ENCODE assay signal across 2 cellular contexts in genomic region chr3:107370902-107371301, GRCh38.
TF ChIP-seq lines count a peak whose summit lies in the region.

No MANE protein-coding gene starts in this region.

TF ChIP-seq in A549, 52 proteins besides CTCF, POLR2A, EP300 and RAD21 (continued from another document):
- TF ChIP-seq, protein P1, sequence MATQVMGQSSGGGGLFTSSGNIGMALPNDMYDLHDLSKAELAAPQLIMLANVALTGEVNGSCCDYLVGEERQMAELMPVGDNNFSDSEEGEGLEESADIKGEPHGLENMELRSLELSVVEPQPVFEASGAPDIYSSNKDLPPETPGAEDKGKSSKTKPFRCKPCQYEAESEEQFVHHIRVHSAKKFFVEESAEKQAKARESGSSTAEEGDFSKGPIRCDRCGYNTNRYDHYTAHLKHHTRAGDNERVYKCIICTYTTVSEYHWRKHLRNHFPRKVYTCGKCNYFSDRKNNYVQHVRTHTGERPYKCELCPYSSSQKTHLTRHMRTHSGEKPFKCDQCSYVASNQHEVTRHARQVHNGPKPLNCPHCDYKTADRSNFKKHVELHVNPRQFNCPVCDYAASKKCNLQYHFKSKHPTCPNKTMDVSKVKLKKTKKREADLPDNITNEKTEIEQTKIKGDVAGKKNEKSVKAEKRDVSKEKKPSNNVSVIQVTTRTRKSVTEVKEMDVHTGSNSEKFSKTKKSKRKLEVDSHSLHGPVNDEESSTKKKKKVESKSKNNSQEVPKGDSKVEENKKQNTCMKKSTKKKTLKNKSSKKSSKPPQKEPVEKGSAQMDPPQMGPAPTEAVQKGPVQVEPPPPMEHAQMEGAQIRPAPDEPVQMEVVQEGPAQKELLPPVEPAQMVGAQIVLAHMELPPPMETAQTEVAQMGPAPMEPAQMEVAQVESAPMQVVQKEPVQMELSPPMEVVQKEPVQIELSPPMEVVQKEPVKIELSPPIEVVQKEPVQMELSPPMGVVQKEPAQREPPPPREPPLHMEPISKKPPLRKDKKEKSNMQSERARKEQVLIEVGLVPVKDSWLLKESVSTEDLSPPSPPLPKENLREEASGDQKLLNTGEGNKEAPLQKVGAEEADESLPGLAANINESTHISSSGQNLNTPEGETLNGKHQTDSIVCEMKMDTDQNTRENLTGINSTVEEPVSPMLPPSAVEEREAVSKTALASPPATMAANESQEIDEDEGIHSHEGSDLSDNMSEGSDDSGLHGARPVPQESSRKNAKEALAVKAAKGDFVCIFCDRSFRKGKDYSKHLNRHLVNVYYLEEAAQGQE (IDR thresholded peaks at IDR 0.05): no peak
- TF ChIP-seq BHLHE40 (IDR thresholded peaks at IDR 0.05; ENCODE audit: low read depth, low read length) (no peak), ZNF302 (CRISPR knock-in tag; IDR thresholded peaks at IDR 0.05) (no peak), RARB (CRISPR knock-in tag; IDR thresholded peaks at IDR 0.05) (no peak), MAZ (IDR thresholded peaks at IDR 0.05; ENCODE audit: borderline replicate concordance, low read depth, low read length) (no peak), EHF (CRISPR knock-in tag; IDR thresholded peaks at IDR 0.05) (no peak), RCOR1 (IDR thresholded peaks at IDR 0.05; ENCODE audit: low read depth, low read length) (no peak), PHF8 (IDR thresholded peaks at IDR 0.05; ENCODE audit: borderline replicate concordance, low read depth) (no peak)
- TF ChIP-seq, protein P2, sequence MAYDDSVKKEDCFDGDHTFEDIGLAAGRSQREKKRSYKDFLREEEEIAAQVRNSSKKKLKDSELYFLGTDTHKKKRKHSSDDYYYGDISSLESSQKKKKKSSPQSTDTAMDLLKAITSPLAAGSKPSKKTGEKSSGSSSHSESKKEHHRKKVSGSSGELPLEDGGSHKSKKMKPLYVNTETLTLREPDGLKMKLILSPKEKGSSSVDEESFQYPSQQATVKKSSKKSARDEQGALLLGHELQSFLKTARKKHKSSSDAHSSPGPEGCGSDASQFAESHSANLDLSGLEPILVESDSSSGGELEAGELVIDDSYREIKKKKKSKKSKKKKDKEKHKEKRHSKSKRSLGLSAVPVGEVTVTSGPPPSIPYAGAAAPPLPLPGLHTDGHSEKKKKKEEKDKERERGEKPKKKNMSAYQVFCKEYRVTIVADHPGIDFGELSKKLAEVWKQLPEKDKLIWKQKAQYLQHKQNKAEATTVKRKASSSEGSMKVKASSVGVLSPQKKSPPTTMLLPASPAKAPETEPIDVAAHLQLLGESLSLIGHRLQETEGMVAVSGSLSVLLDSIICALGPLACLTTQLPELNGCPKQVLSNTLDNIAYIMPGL (CRISPR knock-in tag; IDR thresholded peaks at IDR 0.05; ENCODE audit: borderline replicate concordance): no peak

TF ChIP-seq in HCT116, 20 proteins besides CTCF, POLR2A, EP300 and RAD21 (continued from another document):
- TF ChIP-seq, protein P1 (IDR thresholded peaks at IDR 0.05; ENCODE audit: low read depth): no peak
- TF ChIP-seq SRF (IDR thresholded peaks at IDR 0.05; ENCODE audit: low read depth) (no peak), ELF1 (IDR thresholded peaks at IDR 0.05; ENCODE audit: borderline replicate concordance, low read depth) (no peak), YY1 (IDR thresholded peaks at IDR 0.05; ENCODE audit: extremely low read depth, insufficient replicate concordance, low read depth, low read length) (no peak), SIN3A (IDR thresholded peaks at IDR 0.05; ENCODE audit: low read depth) (no peak), EGR1 (IDR thresholded peaks at IDR 0.05; ENCODE audit: low read depth) (no peak), ZNF274 (IDR thresholded peaks at IDR 0.05; ENCODE audit: low read depth, low read length) (no peak), SP1 (IDR thresholded peaks at IDR 0.05; ENCODE audit: low read depth) (no peak), EZH2phosphoT487 (IDR thresholded peaks at IDR 0.05; ENCODE audit: borderline replicate concordance) (no peak)
- TF ChIP-seq, protein P3, sequence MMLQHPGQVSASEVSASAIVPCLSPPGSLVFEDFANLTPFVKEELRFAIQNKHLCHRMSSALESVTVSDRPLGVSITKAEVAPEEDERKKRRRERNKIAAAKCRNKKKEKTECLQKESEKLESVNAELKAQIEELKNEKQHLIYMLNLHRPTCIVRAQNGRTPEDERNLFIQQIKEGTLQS (IDR thresholded peaks at IDR 0.05): no peak
- TF ChIP-seq, protein P4, sequence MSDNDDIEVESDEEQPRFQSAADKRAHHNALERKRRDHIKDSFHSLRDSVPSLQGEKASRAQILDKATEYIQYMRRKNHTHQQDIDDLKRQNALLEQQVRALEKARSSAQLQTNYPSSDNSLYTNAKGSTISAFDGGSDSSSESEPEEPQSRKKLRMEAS (IDR thresholded peaks at IDR 0.05): no peak
